Comparison of ENCODE assay signal across 18 cellular contexts in the genomic region with DNA sequence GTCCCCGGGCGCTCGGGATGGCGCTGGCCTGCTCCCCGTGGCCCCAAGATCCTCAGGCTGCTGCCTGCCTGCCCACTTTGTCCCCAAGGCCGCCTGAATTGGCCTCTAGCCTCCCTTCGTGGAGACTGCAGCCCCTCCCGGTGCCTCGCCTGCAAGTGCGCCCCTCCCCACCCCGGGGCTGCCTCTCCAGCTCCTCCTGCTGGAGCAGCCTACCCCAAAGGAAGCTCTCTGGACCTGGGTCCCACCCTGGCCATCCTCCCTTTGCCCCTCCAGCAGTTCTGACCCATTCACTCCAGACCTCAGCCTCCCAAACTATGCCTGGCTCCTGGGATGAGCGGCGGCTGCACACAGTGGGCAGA. TPM values are rescaled to one million over a fixed set of nuclear protein-coding genes. Genes with fewer than 3 reads are reported as not detected.
DNase-seq lines count a peak whose midpoint lies in the region; ATAC-seq and TF ChIP-seq lines count a peak whose summit lies in the region.
"Had no signal": no experiment of that assay in that cellular context is flagged by ENCODE, and none has a peak within 500 bp of the region (broad histone marks: within the 10 kb centered on the region; RNA-seq: fewer than 3 reads in every experiment).

No MANE protein-coding gene starts in this region.

- no peaks in the 10 kb centered on the region for H3K36me3 Mint-ChIP-seq in activated T-cell treated with anti-CD3 and anti-CD28 coated beads, Interleukin-2, amount 50 U/mL, for 24 hours (ENCODE audit: low read depth)
- H3K36me3 Mint-ChIP-seq in activated T-cell treated with anti-CD3 and anti-CD28 coated beads, Interleukin-2, amount 50 U/mL, for 4 hours (ENCODE audit: insufficient read depth): no peaks in the 10 kb centered on the region

- peaks cover 0 to 7% (median 0%) of the 10 kb centered on the region in 4 donors for H3K4me1 ChIP-seq in sigmoid colon

- DNase-seq in activated T-cell treated with anti-CD3 and anti-CD28 coated beads, Interleukin-2, amount 50 U/mL, for 24 hours: peak; percentile 18
- DNase-seq in activated T-cell treated with anti-CD3 and anti-CD28 coated beads, Interleukin-2, amount 50 U/mL, for 4 hours: no peak
- DNase-seq in NB4 (ENCODE audit: low read depth) (no peak), ecto neural progenitor cell (ENCODE audit: low spot score) (peak; percentile 55), sigmoid colon (peak; percentile 57), foreskin fibroblast (no peak), ureter (ENCODE audit: low spot score) (no peak)
- DNase-seq: activated CD4-positive, alpha-beta T cell treated with anti-CD3 and anti-CD28 coated beads for 4 hours; amygdala; GOT3; NCI-H2029; NCI-H524 treated with DMSO at 0.1 percent for 48 hours; T-helper 2 cell; trophoblast cell had no signal

- no peaks in the 10 kb centered on the region for H3K9me3 Mint-ChIP-seq in activated T-cell treated with anti-CD3 and anti-CD28 coated beads, Interleukin-2, amount 50 U/mL, for 24 hours
- no peaks in the 10 kb centered on the region for H3K9me3 Mint-ChIP-seq in activated T-cell treated with anti-CD3 and anti-CD28 coated beads, Interleukin-2, amount 50 U/mL, for 4 hours

- H3K27me3 Mint-ChIP-seq in activated T-cell treated with anti-CD3 and anti-CD28 coated beads, Interleukin-2, amount 50 U/mL, for 24 hours: no peaks in the 10 kb centered on the region
- no peaks in the 10 kb centered on the region for H3K27me3 Mint-ChIP-seq in activated T-cell treated with anti-CD3 and anti-CD28 coated beads, Interleukin-2, amount 50 U/mL, for 4 hours (ENCODE audit: low read depth)

- no peaks in the 10 kb centered on the region for H3K36me3 ChIP-seq in sigmoid colon

- no peak overlapping the region for H3K4me3 Mint-ChIP-seq in activated T-cell treated with anti-CD3 and anti-CD28 coated beads, Interleukin-2, amount 50 U/mL, for 24 hours
- H3K4me3 Mint-ChIP-seq in activated T-cell treated with anti-CD3 and anti-CD28 coated beads, Interleukin-2, amount 50 U/mL, for 4 hours: no peak overlapping the region

- no peak overlapping the region for H3K4me3 ChIP-seq in NB4 (ENCODE audit: low read depth, low read length)
- no peak overlapping the region for H3K4me3 ChIP-seq in sigmoid colon
- H3K4me3 ChIP-seq in foreskin fibroblast (ENCODE audit: low read depth in 1 of 2, low read length in 2 of 2): no peak overlapping the region

- TF ChIP-seq CTCF in NB4 (IDR thresholded peaks at IDR 0.05; ENCODE audit: low read depth, low read length) (peak; percentile 22), sigmoid colon (IDR thresholded peaks at IDR 0.05) (no peak), foreskin fibroblast (IDR thresholded peaks at IDR 0.05; ENCODE audit: low read depth, low read length) (no peak)

- no peaks in the 10 kb centered on the region for H3K27me3 ChIP-seq in sigmoid colon

- TF ChIP-seq EP300 in sigmoid colon (IDR thresholded peaks at IDR 0.05): no peak

- no peak overlapping the region for H3K27ac ChIP-seq in sigmoid colon
- H3K27ac ChIP-seq: epithelial cell of prostate, RWPE1 had no signal

- ATAC-seq in activated T-cell treated with anti-CD3 and anti-CD28 coated beads, Interleukin-2, amount 50 U/mL, for 4 hours: no peak
- no peak for ATAC-seq in HG03442 (IDR thresholded peaks at IDR 0.05; ENCODE audit: unreplicated experiment)

- intact Hi-C loops in sigmoid colon (cut with DNase I): no loop called here

- H3K27ac Mint-ChIP-seq in activated T-cell treated with anti-CD3 and anti-CD28 coated beads, Interleukin-2, amount 50 U/mL, for 24 hours: no peak overlapping the region

- H3K4me1 Mint-ChIP-seq in activated T-cell treated with anti-CD3 and anti-CD28 coated beads, Interleukin-2, amount 50 U/mL, for 24 hours (ENCODE audit: low read depth): peaks cover 8% of the 10 kb centered on the region
- peaks cover 3% of the 10 kb centered on the region for H3K4me1 Mint-ChIP-seq in activated T-cell treated with anti-CD3 and anti-CD28 coated beads, Interleukin-2, amount 50 U/mL, for 4 hours (ENCODE audit: low read depth)

- H3K9me3 ChIP-seq in sigmoid colon: no peaks in the 10 kb centered on the region

- TF ChIP-seq POLR2A in NB4 (IDR thresholded peaks at IDR 0.05; ENCODE audit: extremely low read depth, insufficient read length): no peak
- no peak for TF ChIP-seq POLR2A in sigmoid colon (IDR thresholded peaks at IDR 0.05)

- 67 to 88% methylated on average over 13 of the region's 13 CpGs for WGBS in sigmoid colon, 2 donors

RNA-seq across cellular contexts. Expression of gene ESPNL, which starts 6.2 kb away (rescaled TPM):
- under 1 TPM; 0.08 to 0.35 (median 0.14) TPM for total RNA-seq in activated T-cell treated with anti-CD3 and anti-CD28 coated beads, Interleukin-2, amount 50 U/mL, for 4 hours
- total RNA-seq in sigmoid colon (1 to 10 TPM in 1 of 4 donors, under 1 TPM in 2, not detected in 1; 0.36 to 2.0 (median 0.49) TPM), ureter (2.4 TPM)
- polyA plus RNA-seq in sigmoid colon: under 1 TPM in 1 of 3 donors, not detected in 2; 0.67 TPM

RNA-seq across cellular contexts. Expression of gene KLHL30, which starts 32.1 kb away (rescaled TPM):
- not detected for total RNA-seq in activated T-cell treated with anti-CD3 and anti-CD28 coated beads, Interleukin-2, amount 50 U/mL, for 4 hours
- total RNA-seq in sigmoid colon (1 to 10 TPM in 1 of 4 donors, under 1 TPM in 3; 0.49 to 3.6 (median 0.76) TPM), ureter (2.2 TPM)
- under 1 TPM in 1 of 3 donors, not detected in 2; 0.19 TPM for polyA plus RNA-seq in sigmoid colon
- polyA plus RNA-seq: AG04450 had no signal

RNA-seq across cellular contexts. Expression of gene SCLY, which starts 45.5 kb away (rescaled TPM):
- total RNA-seq in activated T-cell treated with anti-CD3 and anti-CD28 coated beads, Interleukin-2, amount 50 U/mL, for 4 hours: 10 to 100 TPM; 46.4 to 63.5 (median 60.1) TPM
- total RNA-seq in sigmoid colon (10 to 100 TPM; 10.3 to 14.4 (median 11.7) TPM), ureter (21.6 TPM)
- polyA plus RNA-seq in sigmoid colon: 10 to 100 TPM in 2 of 3 donors, 1 to 10 TPM in 1; 5.4 to 19.5 (median 10.4) TPM

RNA-seq across cellular contexts. Expression of gene ERFE, which starts 52.5 kb away (rescaled TPM):
- under 1 TPM; 0.13 to 0.91 (median 0.22) TPM for total RNA-seq in activated T-cell treated with anti-CD3 and anti-CD28 coated beads, Interleukin-2, amount 50 U/mL, for 4 hours
- total RNA-seq in sigmoid colon (under 1 TPM in 2 of 4 donors, not detected in 2; 0.49 to 0.71 TPM), ureter (1.8 TPM)
- polyA plus RNA-seq in sigmoid colon: under 1 TPM in 1 of 3 donors, not detected in 2; 0.42 TPM

Comparison
In these comparisons a context has a peak if more than half of its experiments do, and no peak if none do; other contexts are left out.
1. DNase-seq: peak in activated T-cell treated with anti-CD3 and anti-CD28 coated beads, Interleukin-2, amount 50 U/mL, for 24 hours (single experiment), ecto neural progenitor cell (single experiment) and sigmoid colon (single experiment); none in activated T-cell treated with anti-CD3 and anti-CD28 coated beads, Interleukin-2, amount 50 U/mL, for 4 hours (single experiment), NB4 (single experiment), foreskin fibroblast (0 of 2) and ureter (single experiment).